17 cellular contexts compared by ENCODE assay signal in the genomic region with DNA sequence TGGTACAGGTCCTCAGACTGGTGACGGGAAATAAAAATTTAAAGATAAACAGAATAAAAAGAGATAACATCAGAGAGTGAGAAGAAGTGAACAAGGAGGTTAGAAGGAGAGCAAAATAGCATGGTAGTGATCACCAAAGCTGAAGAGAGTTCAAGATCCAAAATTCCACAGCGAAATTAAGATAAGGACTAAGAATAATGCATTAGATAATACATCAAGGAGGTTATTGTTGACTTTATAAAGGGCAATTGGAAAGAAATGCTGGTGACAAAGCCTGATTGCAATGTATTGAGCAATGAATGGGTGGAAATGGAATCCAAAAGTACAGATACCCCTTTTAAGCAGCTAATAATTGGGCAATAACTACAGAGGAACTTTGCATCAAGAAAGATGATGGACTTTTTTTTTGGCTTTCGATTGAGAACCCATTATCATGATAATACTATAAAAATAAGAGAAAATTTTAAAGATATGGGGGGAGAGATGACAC.
"Had no signal": no experiment of that assay in that cellular context is flagged by ENCODE, and none has a peak within 500 bp of the region (broad histone marks: within the 10 kb centered on the region; RNA-seq: fewer than 3 reads in every experiment).

No MANE protein-coding gene starts in this region.

- H3K27me3 ChIP-seq: esophagus muscularis mucosa, hepatocyte, suprapubic skin, upper lobe of left lung had no signal

- H3K9me3 Mint-ChIP-seq: activated CD4-positive, alpha-beta memory T cell treated with anti-CD3 and anti-CD28 coated beads, Interleukin-2, amount 10 ng/mL, durations not matched to agents 7 days and 5 days; activated naive CD8-positive, alpha-beta T cell treated with anti-CD3 and anti-CD28 coated beads, Interleukin-2, amount 50 U/mL, for 24 hours; neural crest cell had no signal

- DNase-seq: activated CD4-positive, alpha-beta memory T cell treated with anti-CD3 and anti-CD28 coated beads, Interleukin-2, amount 10 ng/mL, durations not matched to agents 7 days and 5 days; activated CD4-positive, alpha-beta T cell treated with anti-CD3 and anti-CD28 coated beads for 36 hours; activated CD8-positive, alpha-beta memory T cell treated with anti-CD3 and anti-CD28 coated beads, Interleukin-2, amount 50 U/mL, for 4 hours; activated naive CD8-positive, alpha-beta T cell treated with anti-CD3 and anti-CD28 coated beads, Interleukin-2, amount 50 U/mL, for 24 hours; cerebellar nuclear complex; mesendoderm; stimulated activated CD4-positive, alpha-beta T cell treated with anti-CD3 and anti-CD28 coated beads, Interleukin-2, amount 100 ng/mL, for 24 hours; stimulated activated naive CD4-positive, alpha-beta T cell; SW 1271; T-helper 9 cell; upper lobe of left lung; WERI-Rb-1 had no signal

- H3K4me3 Mint-ChIP-seq: activated CD4-positive, alpha-beta memory T cell treated with anti-CD3 and anti-CD28 coated beads, Interleukin-2, amount 10 ng/mL, durations not matched to agents 7 days and 5 days; activated CD4-positive, alpha-beta T cell treated with anti-CD3 and anti-CD28 coated beads for 36 hours; activated naive CD8-positive, alpha-beta T cell treated with anti-CD3 and anti-CD28 coated beads, Interleukin-2, amount 50 U/mL, for 24 hours; neural crest cell had no signal

- H3K4me1 Mint-ChIP-seq: activated CD4-positive, alpha-beta memory T cell treated with anti-CD3 and anti-CD28 coated beads, Interleukin-2, amount 10 ng/mL, durations not matched to agents 7 days and 5 days; activated CD4-positive, alpha-beta T cell treated with anti-CD3 and anti-CD28 coated beads for 36 hours; neural crest cell had no signal

- H3K4me1 ChIP-seq: suprapubic skin, upper lobe of left lung had no signal

- H3K9me3 ChIP-seq: esophagus muscularis mucosa, suprapubic skin, upper lobe of left lung had no signal

- ATAC-seq: activated CD4-positive, alpha-beta T cell treated with anti-CD3 and anti-CD28 coated beads for 36 hours; activated naive CD8-positive, alpha-beta T cell treated with anti-CD3 and anti-CD28 coated beads, Interleukin-2, amount 50 U/mL, for 24 hours; sciatic nerve had no signal

- H3K27ac ChIP-seq: esophagus muscularis mucosa, hepatocyte, suprapubic skin, upper lobe of left lung, WERI-Rb-1 had no signal

- H3K36me3 ChIP-seq: esophagus muscularis mucosa, suprapubic skin, upper lobe of left lung, WERI-Rb-1 had no signal

- H3K27ac Mint-ChIP-seq: activated CD4-positive, alpha-beta memory T cell treated with anti-CD3 and anti-CD28 coated beads, Interleukin-2, amount 10 ng/mL, durations not matched to agents 7 days and 5 days; activated CD4-positive, alpha-beta T cell treated with anti-CD3 and anti-CD28 coated beads for 36 hours; activated naive CD8-positive, alpha-beta T cell treated with anti-CD3 and anti-CD28 coated beads, Interleukin-2, amount 50 U/mL, for 24 hours had no signal

- H3K27me3 Mint-ChIP-seq: activated CD4-positive, alpha-beta memory T cell treated with anti-CD3 and anti-CD28 coated beads, Interleukin-2, amount 10 ng/mL, durations not matched to agents 7 days and 5 days; activated CD4-positive, alpha-beta T cell treated with anti-CD3 and anti-CD28 coated beads for 36 hours had no signal

- H3K4me3 ChIP-seq: esophagus muscularis mucosa, hepatocyte, suprapubic skin, upper lobe of left lung had no signal
